In the genomic region with DNA sequence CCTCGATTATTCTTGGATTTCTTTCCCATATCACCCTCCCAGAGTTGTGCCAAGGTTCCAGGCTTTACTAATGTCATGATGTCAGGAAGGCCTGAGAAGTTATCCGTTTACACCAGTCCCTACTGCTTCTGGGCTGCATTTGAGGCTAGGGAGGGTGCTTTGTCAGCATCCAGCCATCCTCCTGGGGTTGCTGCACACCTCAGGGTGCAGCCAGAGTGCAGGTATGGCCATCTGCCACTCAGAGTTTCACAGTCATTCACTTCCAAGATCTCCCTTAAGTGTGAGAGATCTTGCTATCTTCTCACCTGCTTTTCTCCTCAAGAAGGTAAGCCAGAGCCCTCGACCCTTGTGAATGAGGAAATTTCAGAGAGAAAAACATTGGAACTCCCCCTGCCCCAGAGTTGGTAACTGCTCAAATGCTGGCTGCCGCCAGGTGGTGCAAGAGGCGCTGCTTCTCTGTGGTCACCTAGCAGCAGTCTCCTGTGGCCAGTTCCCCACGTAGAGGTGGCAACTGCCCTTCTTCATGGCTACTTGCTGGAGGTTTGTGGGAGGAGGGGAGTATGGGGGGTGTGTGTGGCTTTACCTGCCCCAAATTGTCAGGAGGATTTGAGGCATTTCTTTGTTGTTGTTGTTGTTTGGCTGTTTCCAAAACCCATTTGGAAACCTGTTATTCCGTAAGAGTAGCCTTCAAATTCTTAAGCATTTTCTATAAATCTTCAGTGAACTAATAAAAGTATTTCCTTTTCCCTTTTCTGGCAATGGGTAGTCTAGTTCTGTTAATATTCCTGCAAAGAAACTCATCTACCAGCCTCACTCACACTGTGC, we compare ENCODE assay signal across 10 cellular contexts.
DNase-seq lines count a peak whose midpoint lies in the region; ATAC-seq, FAIRE-seq and TF ChIP-seq lines count a peak whose summit lies in the region.
"Had no signal": no experiment of that assay in that cellular context is flagged by ENCODE, and none has a peak within 500 bp of the region (broad histone marks: within the 10 kb centered on the region; RNA-seq: fewer than 3 reads in every experiment).

No MANE protein-coding gene starts in this region.

- peaks cover 7% of the 10 kb centered on the region for H3K4me1 ChIP-seq in RWPE2 (ENCODE audit: insufficient read depth, poor library complexity, severe bottlenecking)

- CTCF ChIA-PET in AG04450 (lab: Charles Lee) = no interaction called here

- no peak for FAIRE-seq in HTR-8/SVneo (lab: Jason Lieb, UNC)
- FAIRE-seq: endometrium, TTC549 had no signal

- ATAC-seq in GM18867 (IDR thresholded peaks at IDR 0.05; ENCODE audit: unreplicated experiment) (peak; percentile 45), RWPE2 (ENCODE audit: low read depth) (no peak)

- DNase-seq in AG04450 (ENCODE audit: low read depth, low spot score) (no peak), RWPE2 (ENCODE audit: low spot score) (no peak), iPS-NIHi7 (ENCODE audit: extremely low spot score) (peak; percentile 54), germinal center (ENCODE audit: low spot score) (no peak), HTR-8/SVneo (ENCODE audit: insufficient read length, low spot score) (no peak)
- DNase-seq in activated CD8-positive, alpha-beta memory T cell treated with anti-CD3 and anti-CD28 coated beads for 24 hours = no peak
- no peak for DNase-seq in stimulated activated CD8-positive, alpha-beta memory T cell treated with anti-CD3 and anti-CD28 coated beads, Interleukin-4, amount 100 ng/mL, for 48 hours

- H3K9me3 ChIP-seq in AG04450 (ENCODE audit: control insufficient read depth, insufficient read depth, low read length) = peaks cover 7% of the 10 kb centered on the region; the same call in 1 of the 2 replicates
- no peaks in the 10 kb centered on the region for H3K9me3 ChIP-seq in RWPE2 (ENCODE audit: severe bottlenecking)

- H3K4me3 ChIP-seq in AG04450 (ENCODE audit: low read depth, low read length) (no peak overlapping the region), RWPE2 (ENCODE audit: severe bottlenecking) (no peak overlapping the region)

- POLR2A ChIA-PET in AG04450 (lab: Yijun Ruan, JAX) = no interaction called here

- TF ChIP-seq CTCF in AG04450 (IDR thresholded peaks at IDR 0.05; ENCODE audit: low read depth, low read length) (peak; percentile 51), RWPE2 (IDR thresholded peaks at IDR 0.05; ENCODE audit: poor library complexity, severe bottlenecking) (peak; percentile 40)

- H3K27ac ChIP-seq in AG04450 (ENCODE audit: low read depth, low read length) (no peak overlapping the region), RWPE2 (ENCODE audit: poor library complexity, severe bottlenecking) (no peak overlapping the region)

- no peaks in the 10 kb centered on the region for H3K27me3 ChIP-seq in AG04450 (ENCODE audit: control insufficient read depth, insufficient read depth, low read length)
- H3K27me3 ChIP-seq in RWPE2 (ENCODE audit: insufficient read depth, poor library complexity, severe bottlenecking) = no peaks in the 10 kb centered on the region

- H3K36me3 ChIP-seq in RWPE2 (ENCODE audit: low read depth) = no peaks in the 10 kb centered on the region
